In the genomic region with DNA sequence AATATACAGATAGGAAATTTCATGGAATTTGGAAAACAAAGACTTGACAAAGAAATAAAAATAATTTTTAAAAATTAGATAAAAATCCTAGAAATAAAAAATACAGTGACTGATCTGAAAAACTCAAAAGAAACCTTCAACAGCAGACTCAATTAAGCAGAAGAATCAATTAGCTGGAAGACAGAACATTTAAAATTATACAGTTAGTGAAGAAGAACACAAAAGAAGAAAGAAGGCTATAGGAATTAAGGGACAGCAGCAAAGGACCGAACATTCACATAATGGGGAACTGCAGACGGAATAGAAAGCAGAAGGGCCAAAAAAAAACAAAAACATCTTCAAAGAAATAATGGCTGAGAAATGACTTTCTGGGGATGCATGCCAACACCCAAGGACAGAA, we compare ENCODE assay signal across 29 cellular contexts.
"Had no signal": no experiment of that assay in that cellular context is flagged by ENCODE, and none has a peak within 500 bp of the region (broad histone marks: within the 10 kb centered on the region; RNA-seq: fewer than 3 reads in every experiment).

No MANE protein-coding gene starts in this region.

- H3K27ac ChIP-seq: neutrophil, parathyroid adenoma, psoas muscle, skin epidermis, spleen, suprapubic skin, testis, tibial artery, transverse colon, upper lobe of right lung, uterus had no signal

- H2AFZ ChIP-seq: parathyroid adenoma had no signal

- H3K36me3 ChIP-seq: neutrophil, spleen, suprapubic skin, tibial artery, transverse colon, upper lobe of right lung, uterus had no signal

- H3K4me2 ChIP-seq: smooth muscle cell had no signal

- H3K79me2 ChIP-seq: parathyroid adenoma had no signal

- DNase-seq: naive thymus-derived CD8-positive, alpha-beta T cell; nephron progenitor cell; nucleus accumbens; posterior cingulate gyrus; psoas muscle; right cardiac atrium; spleen; stimulated activated CD4-positive, alpha-beta T cell treated with anti-CD3 and anti-CD28 coated beads, Interleukin-12 subunit alpha, Interleukin-12 subunit beta, amount 100 ng/mL, for 4 hours; stimulated activated CD4-positive, alpha-beta T cell treated with anti-CD3 and anti-CD28 coated beads, Interleukin-1b, Interleukin-23, amount 100 ng/mL, for 48 hours; stimulated activated CD4-positive, alpha-beta T cell treated with anti-CD3 and anti-CD28 coated beads, Interleukin-4, amount 100 ng/mL, for 1 hour; stimulated activated CD4-positive, alpha-beta T cell treated with anti-CD3 and anti-CD28 coated beads, Interleukin-4, amount 100 ng/mL, for 4 hours; stimulated activated CD8-positive, alpha-beta memory T cell treated with anti-CD3 and anti-CD28 coated beads, Interleukin-4, amount 100 ng/mL, for 48 hours; stimulated activated naive CD4-positive, alpha-beta T cell; stimulated activated naive CD8-positive, alpha-beta T cell treated with anti-CD3 and anti-CD28 coated beads, Interleukin-15, amount 100 ng/mL, for 72 hours; stimulated activated naive CD8-positive, alpha-beta T cell treated with anti-CD3 and anti-CD28 coated beads, Interleukin-15, Interleukin-2, amounts not matched to agents 100 U/mL and 50 U/mL, for 24 hours; substantia nigra; testis; tibial artery; transverse colon; upper lobe of right lung; uterus had no signal

- ATAC-seq: naive thymus-derived CD8-positive, alpha-beta T cell; natural killer cell treated with Interleukin-12 subunit alpha and Interleukin-12 subunit beta and Interleukin-15 and Interleukin-18, amount 100 ng/mL, for 72 hours; psoas muscle; right cardiac atrium; sciatic nerve; stimulated activated memory B cell treated with anti-CD40 and anti-IgM and Interleukin-4, amounts not matched to agents 10 μg/mL and 1 μg/mL and 100 μg/mL, for 72 hours; stimulated activated naive CD8-positive, alpha-beta T cell treated with anti-CD3 and anti-CD28 coated beads, Interleukin-15, amount 100 ng/mL, for 72 hours; stimulated activated naive CD8-positive, alpha-beta T cell treated with anti-CD3 and anti-CD28 coated beads, Interleukin-15, Interleukin-2, amounts not matched to agents 100 U/mL and 50 U/mL, for 24 hours; upper lobe of right lung had no signal

- H3K4me1 ChIP-seq: parathyroid adenoma, psoas muscle, spleen, suprapubic skin, testis, tibial artery, transverse colon, upper lobe of right lung, uterus had no signal

- H3K4me3 ChIP-seq: psoas muscle, skin epidermis, smooth muscle cell, spleen, suprapubic skin, testis, tibial artery, transverse colon, upper lobe of right lung, uterus had no signal

- H3K9me3 ChIP-seq: neutrophil, testis had no signal

- H3K27me3 ChIP-seq: neutrophil, spleen, suprapubic skin, testis, tibial artery, transverse colon, upper lobe of right lung, uterus had no signal

- H3K9ac ChIP-seq: parathyroid adenoma had no signal
